ENCODE assay signal across 8 cellular contexts in genomic region chr1:36248250-36248894, GRCh38. TPM values are rescaled to one million over a fixed set of nuclear protein-coding genes. Genes with fewer than 3 reads are reported as not detected.
DNase-seq lines count a peak whose midpoint lies in the region; ATAC-seq and TF ChIP-seq lines count a peak whose summit lies in the region.

No MANE protein-coding gene starts in this region.

- H3K27me3 Mint-ChIP-seq in activated CD8-positive, alpha-beta T cell treated with anti-CD3 and anti-CD28 coated beads for 36 hours: no peaks in the 10 kb centered on the region
- H3K27me3 Mint-ChIP-seq in activated CD8-positive, alpha-beta T cell treated with anti-CD3 and anti-CD28 coated beads, Interleukin-2, amount 10 ng/mL, durations not matched to agents 7 days and 5 days (ENCODE audit: low read depth): no peaks in the 10 kb centered on the region
- H3K27me3 Mint-ChIP-seq in activated T-helper 2 cell treated with anti-CD3 and anti-CD28 coated beads, Interferon-gamma antibody, Interleukin-2, Interleukin-4, amounts not matched to agents 10 μg/mL and 5 μg/mL and 100 μg/mL, durations not matched to agents 14 hours and 24 hours and 36 hours (ENCODE audit: low read depth): no peaks in the 10 kb centered on the region
- peaks cover 0 to 4% (median 0%) of the 10 kb centered on the region in 3 donors for H3K27me3 Mint-ChIP-seq in immature natural killer cell (ENCODE audit: low read depth in 3 of 3)

- TF ChIP-seq CTCF in activated CD8-positive, alpha-beta T cell treated with anti-CD3 and anti-CD28 coated beads for 36 hours (IDR thresholded peaks at IDR 0.05): no peak
- TF ChIP-seq CTCF in upper lobe of left lung (IDR thresholded peaks at IDR 0.05): no peak

- CTCF ChIA-PET in activated CD8-positive, alpha-beta T cell treated with anti-CD3 and anti-CD28 coated beads for 36 hours (lab: Charles Lee): no interaction called here
- CTCF ChIA-PET in activated CD8-positive, alpha-beta T cell treated with anti-CD3 and anti-CD28 coated beads, Interleukin-2, amount 10 ng/mL, durations not matched to agents 7 days and 5 days (lab: Charles Lee): no interaction called here

- no peak for TF ChIP-seq POLR2A in upper lobe of left lung (IDR thresholded peaks at IDR 0.05)

- POLR2A ChIA-PET in activated CD8-positive, alpha-beta T cell treated with anti-CD3 and anti-CD28 coated beads for 36 hours (lab: Charles Lee): no interaction called here
- POLR2A ChIA-PET in activated CD8-positive, alpha-beta T cell treated with anti-CD3 and anti-CD28 coated beads, Interleukin-2, amount 10 ng/mL, durations not matched to agents 7 days and 5 days (lab: Charles Lee): no interaction called here

- ATAC-seq in activated CD8-positive, alpha-beta T cell treated with anti-CD3 and anti-CD28 coated beads for 36 hours: no peak
- ATAC-seq in activated CD8-positive, alpha-beta T cell treated with anti-CD3 and anti-CD28 coated beads, Interleukin-2, amount 10 ng/mL, durations not matched to agents 7 days and 5 days: no peak
- ATAC-seq in upper lobe of left lung (ENCODE audit: low FRiP score in 2 of 2): peak; percentile 84 to 93

- no peaks in the 10 kb centered on the region for H3K9me3 ChIP-seq in upper lobe of left lung

- H3K27ac ChIP-seq in upper lobe of left lung: peak overlapping the region; percentile 23 to 78 (median 69)

- H3K4me3 ChIP-seq in upper lobe of left lung: no peak overlapping the region

- intact Hi-C loops in activated CD8-positive, alpha-beta T cell treated with anti-CD3 and anti-CD28 coated beads for 36 hours (cut with micrococcal nuclease): no loop called here
- intact Hi-C loops in activated T-helper 2 cell treated with anti-CD3 and anti-CD28 coated beads, Interferon-gamma antibody, Interleukin-2, Interleukin-4, amounts not matched to agents 10 μg/mL and 5 μg/mL and 100 μg/mL, durations not matched to agents 14 hours and 24 hours and 36 hours (cut with micrococcal nuclease): no loop called here

- H3K4me1 Mint-ChIP-seq in activated CD8-positive, alpha-beta T cell treated with anti-CD3 and anti-CD28 coated beads for 36 hours (ENCODE audit: low read depth): peaks cover 52% of the 10 kb centered on the region
- H3K4me1 Mint-ChIP-seq in activated CD8-positive, alpha-beta T cell treated with anti-CD3 and anti-CD28 coated beads, Interleukin-2, amount 10 ng/mL, durations not matched to agents 7 days and 5 days (ENCODE audit: low read depth): peaks cover 13% of the 10 kb centered on the region
- peaks cover 26% of the 10 kb centered on the region for H3K4me1 Mint-ChIP-seq in activated T-helper 2 cell treated with anti-CD3 and anti-CD28 coated beads, Interferon-gamma antibody, Interleukin-2, Interleukin-4, amounts not matched to agents 10 μg/mL and 5 μg/mL and 100 μg/mL, durations not matched to agents 14 hours and 24 hours and 36 hours (ENCODE audit: low read depth)
- H3K4me1 Mint-ChIP-seq in immature natural killer cell: peaks cover 60 to 69% of the 10 kb centered on the region in 2 donors

- WGBS in upper lobe of left lung, 2 donors: 38 to 45% methylated on average over 4 of the region's 4 CpGs

- no peak for TF ChIP-seq EP300 in upper lobe of left lung (IDR thresholded peaks at IDR 0.05)

- no peak for DNase-seq in activated CD8-positive, alpha-beta T cell treated with anti-CD3 and anti-CD28 coated beads for 36 hours
- DNase-seq in activated CD8-positive, alpha-beta T cell treated with anti-CD3 and anti-CD28 coated beads, Interleukin-2, amount 10 ng/mL, durations not matched to agents 7 days and 5 days: no peak
- DNase-seq in activated T-helper 2 cell treated with anti-CD3 and anti-CD28 coated beads, Interferon-gamma antibody, Interleukin-2, Interleukin-4, amounts not matched to agents 10 μg/mL and 5 μg/mL and 100 μg/mL, durations not matched to agents 14 hours and 24 hours and 36 hours (ENCODE audit: low spot score): no peak
- DNase-seq in immature natural killer cell: no peak
- peak in 1 of 2 donors; percentile 85 for DNase-seq in upper lobe of left lung
- no peak for DNase-seq in NCI-H345 treated with DMSO at 0.1 percent for 48 hours (lab: John Stamatoyannopoulos, UW; ENCODE audit: unreplicated experiment)
- no peak for DNase-seq in stimulated activated naive CD4-positive, alpha-beta T cell treated with Interleukin-2 at 50 U/mL for 16 hours (lab: John Stamatoyannopoulos, UW)
- no peak for DNase-seq in NCI-H2196 treated with DMSO at 0.1 percent for 48 hours (lab: John Stamatoyannopoulos, UW; ENCODE audit: unreplicated experiment)

- H3K36me3 ChIP-seq in upper lobe of left lung: peaks cover 0 to 12% (median 0%) of the 10 kb centered on the region in 4 donors

- H3K9me3 Mint-ChIP-seq in activated CD8-positive, alpha-beta T cell treated with anti-CD3 and anti-CD28 coated beads for 36 hours: no peaks in the 10 kb centered on the region
- H3K9me3 Mint-ChIP-seq in activated CD8-positive, alpha-beta T cell treated with anti-CD3 and anti-CD28 coated beads, Interleukin-2, amount 10 ng/mL, durations not matched to agents 7 days and 5 days (ENCODE audit: insufficient read depth): no peaks in the 10 kb centered on the region
- H3K9me3 Mint-ChIP-seq in activated T-helper 2 cell treated with anti-CD3 and anti-CD28 coated beads, Interferon-gamma antibody, Interleukin-2, Interleukin-4, amounts not matched to agents 10 μg/mL and 5 μg/mL and 100 μg/mL, durations not matched to agents 14 hours and 24 hours and 36 hours: no peaks in the 10 kb centered on the region
- no peaks in the 10 kb centered on the region for H3K9me3 Mint-ChIP-seq in immature natural killer cell

- no peaks in the 10 kb centered on the region for H3K27me3 ChIP-seq in upper lobe of left lung

- no peak overlapping the region for H3K4me3 Mint-ChIP-seq in activated CD8-positive, alpha-beta T cell treated with anti-CD3 and anti-CD28 coated beads for 36 hours
- H3K4me3 Mint-ChIP-seq in activated CD8-positive, alpha-beta T cell treated with anti-CD3 and anti-CD28 coated beads, Interleukin-2, amount 10 ng/mL, durations not matched to agents 7 days and 5 days: no peak overlapping the region
- H3K4me3 Mint-ChIP-seq in activated T-helper 2 cell treated with anti-CD3 and anti-CD28 coated beads, Interferon-gamma antibody, Interleukin-2, Interleukin-4, amounts not matched to agents 10 μg/mL and 5 μg/mL and 100 μg/mL, durations not matched to agents 14 hours and 24 hours and 36 hours (ENCODE audit: low read depth): no peak overlapping the region
- peak overlapping the region in 2 of 5 donors; percentile 24 to 35 for H3K4me3 Mint-ChIP-seq in immature natural killer cell

- peaks cover 31% of the 10 kb centered on the region for H3K36me3 Mint-ChIP-seq in activated CD8-positive, alpha-beta T cell treated with anti-CD3 and anti-CD28 coated beads for 36 hours (ENCODE audit: low read depth)
- H3K36me3 Mint-ChIP-seq in activated CD8-positive, alpha-beta T cell treated with anti-CD3 and anti-CD28 coated beads, Interleukin-2, amount 10 ng/mL, durations not matched to agents 7 days and 5 days (ENCODE audit: low read depth): peaks cover 43% of the 10 kb centered on the region
- peaks cover 38% of the 10 kb centered on the region for H3K36me3 Mint-ChIP-seq in activated T-helper 2 cell treated with anti-CD3 and anti-CD28 coated beads, Interferon-gamma antibody, Interleukin-2, Interleukin-4, amounts not matched to agents 10 μg/mL and 5 μg/mL and 100 μg/mL, durations not matched to agents 14 hours and 24 hours and 36 hours (ENCODE audit: low read depth)
- peaks cover 0 to 10% (median 0%) of the 10 kb centered on the region in 3 donors for H3K36me3 Mint-ChIP-seq in immature natural killer cell

- peaks cover 32 to 66% (median 45%) of the 10 kb centered on the region in 4 donors for H3K4me1 ChIP-seq in upper lobe of left lung

- H3K27ac Mint-ChIP-seq in activated CD8-positive, alpha-beta T cell treated with anti-CD3 and anti-CD28 coated beads for 36 hours: peak overlapping the region; percentile 76
- no peak overlapping the region for H3K27ac Mint-ChIP-seq in activated CD8-positive, alpha-beta T cell treated with anti-CD3 and anti-CD28 coated beads, Interleukin-2, amount 10 ng/mL, durations not matched to agents 7 days and 5 days
- H3K27ac Mint-ChIP-seq in activated T-helper 2 cell treated with anti-CD3 and anti-CD28 coated beads, Interferon-gamma antibody, Interleukin-2, Interleukin-4, amounts not matched to agents 10 μg/mL and 5 μg/mL and 100 μg/mL, durations not matched to agents 14 hours and 24 hours and 36 hours: peak overlapping the region; percentile 72
- H3K27ac Mint-ChIP-seq in immature natural killer cell: peak overlapping the region; percentile 29 to 78 (median 66)

RNA-seq across cellular contexts. Expression of gene THRAP3, which starts 24.1 kb away (rescaled TPM):
- 100 to 1,000 TPM; 119 to 121 TPM for total RNA-seq in activated CD8-positive, alpha-beta T cell treated with anti-CD3 and anti-CD28 coated beads for 36 hours
- total RNA-seq in activated CD8-positive, alpha-beta T cell treated with anti-CD3 and anti-CD28 coated beads, Interleukin-2, amount 10 ng/mL, durations not matched to agents 7 days and 5 days: 100 to 1,000 TPM; 136 to 140 TPM
- 159 and 164 TPM in 2 replicates for total RNA-seq in activated T-helper 2 cell treated with anti-CD3 and anti-CD28 coated beads, Interferon-gamma antibody, Interleukin-2, Interleukin-4, amounts not matched to agents 10 μg/mL and 5 μg/mL and 100 μg/mL, durations not matched to agents 14 hours and 24 hours and 36 hours
- polyA plus RNA-seq in immature natural killer cell: 100 to 1,000 TPM in 1 of 3 donors, 10 to 100 TPM in 2; 61.6 to 103 (median 70.7) TPM
- total RNA-seq in upper lobe of left lung: 10 to 100 TPM; 55.0 to 91.1 (median 84.0) TPM

RNA-seq across cellular contexts. Expression of gene SH3D21, which starts 57.8 kb away (rescaled TPM):
- 10 to 100 TPM; 17.8 to 21.0 TPM for total RNA-seq in activated CD8-positive, alpha-beta T cell treated with anti-CD3 and anti-CD28 coated beads for 36 hours
- 10 to 100 TPM; 14.6 to 15.3 TPM for total RNA-seq in activated CD8-positive, alpha-beta T cell treated with anti-CD3 and anti-CD28 coated beads, Interleukin-2, amount 10 ng/mL, durations not matched to agents 7 days and 5 days
- 19.0 and 20.4 TPM in 2 replicates for total RNA-seq in activated T-helper 2 cell treated with anti-CD3 and anti-CD28 coated beads, Interferon-gamma antibody, Interleukin-2, Interleukin-4, amounts not matched to agents 10 μg/mL and 5 μg/mL and 100 μg/mL, durations not matched to agents 14 hours and 24 hours and 36 hours
- under 1 TPM in 2 of 3 donors, not detected in 1; 0.26 to 0.96 TPM for polyA plus RNA-seq in immature natural killer cell
- total RNA-seq in upper lobe of left lung: 10 to 100 TPM in 3 of 6 donors, 1 to 10 TPM in 3; 4.4 to 65.0 (median 13.1) TPM

Comparison
In these comparisons a context has a peak if more than half of its experiments do, and no peak if none do; other contexts are left out.
1. ATAC-seq: peak in upper lobe of left lung (2 of 2); none in activated CD8-positive, alpha-beta T cell treated with anti-CD3 and anti-CD28 coated beads for 36 hours (single experiment) and activated CD8-positive, alpha-beta T cell treated with anti-CD3 and anti-CD28 coated beads, Interleukin-2, amount 10 ng/mL, durations not matched to agents 7 days and 5 days (single experiment).